9 cellular contexts compared by ENCODE assay signal in genomic region chr7:44634839-44635591, GRCh38. TPM values are rescaled to one million over a fixed set of nuclear protein-coding genes. Genes with fewer than 3 reads are reported as not detected.
DNase-seq lines count a peak whose midpoint lies in the region; ATAC-seq and TF ChIP-seq lines count a peak whose summit lies in the region.
"Had no signal": no experiment of that assay in that cellular context is flagged by ENCODE, and none has a peak within 500 bp of the region (broad histone marks: within the 10 kb centered on the region; RNA-seq: fewer than 3 reads in every experiment).

No MANE protein-coding gene starts in this region.

- DNase-seq in MCF 10A (ENCODE audit: unreplicated experiment) = no peak
- DNase-seq in mammary epithelial cell = no peak
- no peak for DNase-seq in chondrocyte (ENCODE audit: low spot score)
- DNase-seq in midbrain (lab: John Stamatoyannopoulos, UW) = peak; percentile 45
- no peak for DNase-seq in HAP-1 (ENCODE audit: low spot score in 2 of 2)
- no peak for DNase-seq in DMS79 (lab: John Stamatoyannopoulos, UW)
- DNase-seq: NCI-H446 had no signal

- POLR2A ChIA-PET in MCF 10A (lab: Yijun Ruan, JAX) = interaction anchor here (0.6 to 5.3 kb wide), 8 partner anchors 14 to 477 kb away, joined by 3 to 58 read pairs (median 4); partner anchors contain the start of genes NUDCD3, OGDH, TBRG4 and TMED4

- ATAC-seq in GM19395 (IDR thresholded peaks at IDR 0.05; ENCODE audit: unreplicated experiment) (no peak), HG03378 (IDR thresholded peaks at IDR 0.05; ENCODE audit: unreplicated experiment) (no peak)

- H3K4me1 Mint-ChIP-seq in MCF 10A (ENCODE audit: insufficient read depth, unreplicated experiment) (peaks cover 55% of the 10 kb centered on the region), chondrocyte (ENCODE audit: low read depth) (peaks cover 80% of the 10 kb centered on the region)

- peak overlapping the region; percentile 35 for H3K27ac Mint-ChIP-seq in MCF 10A (ENCODE audit: low read depth, unreplicated experiment)
- H3K27ac Mint-ChIP-seq in chondrocyte (ENCODE audit: unreplicated experiment) = peak overlapping the region; percentile 70

- no peaks in the 10 kb centered on the region for H4K20me1 ChIP-seq in mammary epithelial cell (ENCODE audit: insufficient read depth, low read length)

- intact Hi-C loops in MCF 10A (cut with micrococcal nuclease) = no loop called here
- intact Hi-C loops in mammary epithelial cell (cut with micrococcal nuclease) = no loop called here

- no peak overlapping the region for H3K4me2 ChIP-seq in mammary epithelial cell (ENCODE audit: insufficient read depth, low read depth, low read length)

- H3K4me3 ChIP-seq in mammary epithelial cell (replicated peaks in 1 of 3; ENCODE audit: insufficient read depth in 1 of 3, low read depth in 2 of 3, low read length in 3 of 3) = no peak overlapping the region
- no peak overlapping the region for H3K4me3 ChIP-seq in HAP-1

- H3K4me3 Mint-ChIP-seq in MCF 10A (ENCODE audit: unreplicated experiment) (no peak overlapping the region), chondrocyte (ENCODE audit: unreplicated experiment) (no peak overlapping the region)

- H3K9ac ChIP-seq in mammary epithelial cell (ENCODE audit: insufficient read depth, low read length) = no peak overlapping the region

- BruUV-seq in MCF 10A (replicated peaks; lab: Mats Ljungman, UMichigan) = no TSS peak
- BruUV-seq in mammary epithelial cell (replicated peaks; lab: Mats Ljungman, UMichigan) = no TSS peak

- H3K27me3 ChIP-seq in mammary epithelial cell (ENCODE audit: insufficient read depth, low read length) (no peaks in the 10 kb centered on the region), HAP-1 (ENCODE audit: low read depth) (no peaks in the 10 kb centered on the region)

- H3K27me3 Mint-ChIP-seq in MCF 10A (ENCODE audit: insufficient read depth, unreplicated experiment) = no peaks in the 10 kb centered on the region
- H3K27me3 Mint-ChIP-seq in chondrocyte (ENCODE audit: low read depth) = no peaks in the 10 kb centered on the region

- H3K27ac ChIP-seq in mammary epithelial cell (ENCODE audit: insufficient read depth, low read depth, low read length) = no peak overlapping the region

- H3K4me1 ChIP-seq in mammary epithelial cell (ENCODE audit: insufficient read depth, low read length) (peaks cover 49% of the 10 kb centered on the region), HAP-1 (peaks cover 14% of the 10 kb centered on the region)

- H3K9me3 ChIP-seq in mammary epithelial cell (replicated peaks; ENCODE audit: insufficient read depth, low read length) (no peaks in the 10 kb centered on the region), HAP-1 (no peaks in the 10 kb centered on the region)

- H3K9me3 Mint-ChIP-seq in MCF 10A (ENCODE audit: unreplicated experiment) = no peaks in the 10 kb centered on the region
- no peaks in the 10 kb centered on the region for H3K9me3 Mint-ChIP-seq in chondrocyte (ENCODE audit: low read depth)

- no peak overlapping the region for H2AFZ ChIP-seq in mammary epithelial cell (ENCODE audit: low read depth, low read length)

- TF ChIP-seq CTCF in MCF 10A (IDR thresholded peaks at IDR 0.05; ENCODE audit: unreplicated experiment) = no peak
- TF ChIP-seq CTCF in mammary epithelial cell (conservative IDR thresholded peaks at IDR 0.05 in 1 of 2, IDR thresholded peaks at IDR 0.05 in 1 of 2; ENCODE audit: extremely low read depth in 1 of 2, insufficient read depth in 1 of 2, low read depth in 1 of 2, low read length in 2 of 2) = no peak
- no peak for TF ChIP-seq CTCF in chondrocyte (IDR thresholded peaks at IDR 0.05)

- H3K36me3 ChIP-seq in mammary epithelial cell (ENCODE audit: insufficient read depth, low read length) = peaks cover 3% of the 10 kb centered on the region
- peaks cover 10% of the 10 kb centered on the region for H3K36me3 ChIP-seq in HAP-1 (replicated peaks)

- dilution Hi-C loops in mammary epithelial cell (cut with HindIII; ENCODE audit: low sequenced_read_pairs) = no loop called here

- in situ Hi-C loops in mammary epithelial cell (cut with MboI; ENCODE audit: low sequenced_read_pairs in 2 of 2) = no loop called here
- in situ Hi-C loops in HAP-1 (cut with MboI; ENCODE audit: low sequenced_read_pairs) = no loop called here

- 95% methylated on average over 14 of the region's 14 CpGs for WGBS in mammary epithelial cell (ENCODE audit: low coverage, missing lambda C conversion rate)

- peaks cover 27% of the 10 kb centered on the region for H3K79me2 ChIP-seq in mammary epithelial cell (ENCODE audit: insufficient read depth, low read length)

- H3K36me3 Mint-ChIP-seq in MCF 10A (ENCODE audit: insufficient read depth, unreplicated experiment) = peaks cover 25% of the 10 kb centered on the region
- H3K36me3 Mint-ChIP-seq in chondrocyte (ENCODE audit: low read depth) = peaks cover 2% of the 10 kb centered on the region

- CTCF ChIA-PET in MCF 10A (lab: Yijun Ruan, JAX) (interaction anchor here (0.5 kb wide), 1 partner anchor 19 kb away, joined by 3 read pairs; no protein-coding TSS in a partner anchor), mammary epithelial cell (lab: Charles Lee; ENCODE audit: low non-redundant PET) (interaction anchor here (0.7 kb wide), 1 partner anchor 160 kb away, joined by 3 read pairs; no protein-coding TSS in a partner anchor)

RNA-seq across cellular contexts. Expression of gene OGDH, which starts 28.6 kb away (rescaled TPM):
- total RNA-seq in MCF 10A (2022) = 75.1 and 91.1 TPM in 2 replicates
- 10 to 100 TPM; 82.4 to 96.9 TPM for total RNA-seq in mammary epithelial cell
- 81.2 TPM for polyA plus RNA-seq in mammary epithelial cell
- polyA minus RNA-seq in mammary epithelial cell = 222 TPM
- total RNA-seq in chondrocyte = 80.0 to 128 TPM (median 83.7 TPM) in 3 replicates

RNA-seq across cellular contexts. Expression of gene TMED4, which starts 53.0 kb away (rescaled TPM):
- total RNA-seq in MCF 10A (2022) (49.7 and 58.0 TPM in 2 replicates), mammary epithelial cell (10 to 100 TPM; 48.2 to 87.9 TPM), chondrocyte (55.1 to 65.9 TPM (median 55.6 TPM) in 3 replicates)
- polyA plus RNA-seq in mammary epithelial cell = 61.8 TPM
- polyA minus RNA-seq in mammary epithelial cell = 37.2 TPM
